8 cellular contexts compared by ENCODE assay signal in genomic region chr16:4660454-4661007, GRCh38. TPM values are rescaled to one million over a fixed set of nuclear protein-coding genes. Genes with fewer than 3 reads are reported as not detected.
DNase-seq lines count a peak whose midpoint lies in the region; ATAC-seq and TF ChIP-seq lines count a peak whose summit lies in the region.

No MANE protein-coding gene starts in this region.

- H3K27ac ChIP-seq in Peyer's patch: peak overlapping the region in 1 of 4 donors; percentile 35
- no peak overlapping the region for H3K27ac ChIP-seq in hepatocyte

- POLR2A ChIA-PET in GM10248 (lab: Yijun Ruan, JAX): no interaction called here

- H3K4me1 ChIP-seq in Peyer's patch: peaks cover 0 to 35% (median 8%) of the 10 kb centered on the region in 4 donors
- H3K4me1 ChIP-seq in hepatocyte (ENCODE audit: insufficient read depth): no peaks in the 10 kb centered on the region

- H3K4me3 Mint-ChIP-seq in activated naive CD4-positive, alpha-beta T cell treated with anti-CD3 and anti-CD28 coated beads for 36 hours: no peak overlapping the region

- CTCF ChIA-PET in GM10248 (lab: Yijun Ruan, JAX): interaction anchor here (1.0 to 1.4 kb wide), 4 partner anchors 9 to 194 kb away, joined by 3 to 4 read pairs (median 4); no protein-coding TSS in a partner anchor
- CTCF ChIA-PET in activated naive CD4-positive, alpha-beta T cell treated with anti-CD3 and anti-CD28 coated beads for 36 hours (lab: Charles Lee): interaction anchor here (0.7 to 1.0 kb wide), 3 partner anchors 9 to 178 kb away, joined by 5 to 7 read pairs (median 6); no protein-coding TSS in a partner anchor

- H3K9me3 Mint-ChIP-seq in activated naive CD4-positive, alpha-beta T cell treated with anti-CD3 and anti-CD28 coated beads for 36 hours: no peaks in the 10 kb centered on the region

- peaks cover 18% of the 10 kb centered on the region for H3K36me3 Mint-ChIP-seq in activated naive CD4-positive, alpha-beta T cell treated with anti-CD3 and anti-CD28 coated beads for 36 hours (ENCODE audit: low read depth)

- peaks cover 65% of the 10 kb centered on the region for H3K4me1 Mint-ChIP-seq in activated naive CD4-positive, alpha-beta T cell treated with anti-CD3 and anti-CD28 coated beads for 36 hours (ENCODE audit: low read depth)

- H3K4me3 ChIP-seq in Peyer's patch (no peak overlapping the region), hepatocyte (no peak overlapping the region), lower leg skin (ENCODE audit: low read depth, poor library complexity, severe bottlenecking) (no peak overlapping the region)

- WGBS in hepatocyte (ENCODE audit: low lambda C conversion rate, missing lambda C conversion rate): 86% methylated on average over 16 of the region's 18 CpGs
- 63 to 66% methylated on average over 12 to 17 of the region's 18 CpGs for WGBS in lower leg skin, 2 donors

- H2AFZ ChIP-seq in hepatocyte: no peak overlapping the region

- peaks cover 0 to 38% (median 0%) of the 10 kb centered on the region in 3 donors for H3K36me3 ChIP-seq in Peyer's patch
- H3K36me3 ChIP-seq in hepatocyte (replicated peaks; ENCODE audit: insufficient read depth, low read depth): no peaks in the 10 kb centered on the region

- H3K9me3 ChIP-seq in Peyer's patch: no peaks in the 10 kb centered on the region
- H3K9me3 ChIP-seq in hepatocyte (ENCODE audit: low read depth): no peaks in the 10 kb centered on the region

- no peak for TF ChIP-seq POLR2A in Peyer's patch (IDR thresholded peaks at IDR 0.05)
- no peak for TF ChIP-seq POLR2A in lower leg skin (IDR thresholded peaks at IDR 0.05)

- H3K79me2 ChIP-seq in hepatocyte: peaks cover 21% of the 10 kb centered on the region

- H3K27me3 ChIP-seq in Peyer's patch (no peaks in the 10 kb centered on the region), hepatocyte (no peaks in the 10 kb centered on the region)

- intact Hi-C loops in activated naive CD4-positive, alpha-beta T cell treated with anti-CD3 and anti-CD28 coated beads for 36 hours (cut with micrococcal nuclease): loop anchor here (2.0 kb wide), 1 partner anchor 16 kb away; no protein-coding TSS in a partner anchor
- intact Hi-C loops in lower leg skin (cut with DNase I; ENCODE audit: low total_unique reads): no loop called here

- no peaks in the 10 kb centered on the region for H3K27me3 Mint-ChIP-seq in activated naive CD4-positive, alpha-beta T cell treated with anti-CD3 and anti-CD28 coated beads for 36 hours (ENCODE audit: low read depth)

- peak; percentile 85 for DNase-seq in GM10248 (ENCODE audit: extremely low spot score)
- DNase-seq in Peyer's patch: peak in 2 of 3 donors; percentile 39 to 79
- DNase-seq in activated naive CD4-positive, alpha-beta T cell treated with anti-CD3 and anti-CD28 coated beads for 36 hours: peak; percentile 89
- peak; percentile 66 for DNase-seq in hepatocyte (ENCODE audit: low spot score)
- peak; percentile 67 to 68 for DNase-seq in stimulated activated CD4-positive, alpha-beta T cell treated with anti-CD3 and anti-CD28 coated beads, Interleukin-4, amount 100 ng/mL, for 48 hours (ENCODE audit: low read depth in 2 of 2)
- no peak for DNase-seq in lower leg skin (ENCODE audit: low spot score in 2 of 2)
- DNase-seq in LoVo (ENCODE audit: low spot score): no peak

- no peak for TF ChIP-seq CTCF in GM10248 (IDR thresholded peaks at IDR 0.05; ENCODE audit: control extremely low read depth, extremely low read depth, low read depth, missing control alignments)
- TF ChIP-seq CTCF in Peyer's patch (IDR thresholded peaks at IDR 0.05): no peak
- TF ChIP-seq CTCF in hepatocyte (IDR thresholded peaks at IDR 0.05; ENCODE audit: poor library complexity): no peak
- TF ChIP-seq CTCF in lower leg skin (IDR thresholded peaks at IDR 0.05): no peak

- no peaks in the 10 kb centered on the region for H4K20me1 ChIP-seq in hepatocyte (ENCODE audit: insufficient read depth, poor library complexity, severe bottlenecking)

- ATAC-seq in HG03108 (IDR thresholded peaks at IDR 0.05; ENCODE audit: unreplicated experiment): no peak

- no peak overlapping the region for H3K4me2 ChIP-seq in hepatocyte

- peak overlapping the region; percentile 61 for H3K27ac Mint-ChIP-seq in activated naive CD4-positive, alpha-beta T cell treated with anti-CD3 and anti-CD28 coated beads for 36 hours

- H3K9me2 ChIP-seq in hepatocyte (replicated peaks; ENCODE audit: insufficient read depth): no peaks in the 10 kb centered on the region

RNA-seq across cellular contexts. Expression of gene NUDT16L1, which starts 32.8 kb away (rescaled TPM):
- total RNA-seq in Peyer's patch: 10 to 100 TPM; 19.0 to 53.6 (median 40.1) TPM
- 10 to 100 TPM; 20.0 to 20.7 TPM for total RNA-seq in activated naive CD4-positive, alpha-beta T cell treated with anti-CD3 and anti-CD28 coated beads for 36 hours
- 40.4 and 54.8 TPM in 2 replicates for total RNA-seq in hepatocyte
- 78.8 and 80.5 TPM in 2 replicates for polyA plus RNA-seq in hepatocyte
- total RNA-seq in lower leg skin: 10 to 100 TPM; 18.5 to 27.8 (median 23.6) TPM

RNA-seq across cellular contexts. Expression of gene MGRN1, which starts 35.9 kb away (rescaled TPM):
- total RNA-seq in Peyer's patch: 100 to 1,000 TPM in 2 of 4 donors, 10 to 100 TPM in 2; 74.1 to 147 (median 93.8) TPM
- total RNA-seq in activated naive CD4-positive, alpha-beta T cell treated with anti-CD3 and anti-CD28 coated beads for 36 hours: 10 to 100 TPM; 46.3 to 48.8 TPM
- total RNA-seq in hepatocyte: 24.1 and 29.2 TPM in 2 replicates
- 30.8 and 32.0 TPM in 2 replicates for polyA plus RNA-seq in hepatocyte
- 10 to 100 TPM; 35.3 to 53.4 (median 40.1) TPM for total RNA-seq in lower leg skin

RNA-seq across cellular contexts. Expression of gene UBALD1, which starts 45.8 kb away (rescaled TPM):
- total RNA-seq in Peyer's patch (10 to 100 TPM; 11.6 to 25.1 (median 18.1) TPM), hepatocyte (6.1 and 9.9 TPM in 2 replicates), lower leg skin (10 to 100 TPM in 3 of 4 donors, 1 to 10 TPM in 1; 9.8 to 14.9 (median 14.3) TPM)
- 1 to 10 TPM; 8.5 to 9.3 TPM for total RNA-seq in activated naive CD4-positive, alpha-beta T cell treated with anti-CD3 and anti-CD28 coated beads for 36 hours
- polyA plus RNA-seq in hepatocyte: 25.7 and 36.8 TPM in 2 replicates

Comparison
In these comparisons a context has a peak if more than half of its experiments do, and no peak if none do; other contexts are left out.
1. DNase-seq: peak in GM10248 (single experiment), Peyer's patch (2 of 3), activated naive CD4-positive, alpha-beta T cell treated with anti-CD3 and anti-CD28 coated beads for 36 hours (single experiment), hepatocyte (single experiment) and stimulated activated CD4-positive, alpha-beta T cell treated with anti-CD3 and anti-CD28 coated beads, Interleukin-4, amount 100 ng/mL, for 48 hours (2 of 2); none in lower leg skin (0 of 2) and LoVo (single experiment).